13 cellular contexts compared by ENCODE assay signal in genomic region chr1:107246775-107247345, GRCh38.
DNase-seq lines count a peak whose midpoint lies in the region; ATAC-seq and TF ChIP-seq lines count a peak whose summit lies in the region.
"Had no signal": no experiment of that assay in that cellular context is flagged by ENCODE, and none has a peak within 500 bp of the region (broad histone marks: within the 10 kb centered on the region; RNA-seq: fewer than 3 reads in every experiment).

No MANE protein-coding gene starts in this region.

- no peak overlapping the region for H3K4me2 ChIP-seq in PC-3 (ENCODE audit: low read length)

- no TSS peak for BruUV-seq in PC-3 (replicated peaks; lab: Mats Ljungman, UMichigan)

- H3K4me3 ChIP-seq in epithelial cell of esophagus (ENCODE audit: low read length) (no peak overlapping the region), PC-3 (ENCODE audit: low read length) (no peak overlapping the region), vagina (no peak overlapping the region)
- H3K4me3 ChIP-seq: SJSA1 had no signal

- H2AFZ ChIP-seq in PC-3 (ENCODE audit: low read length) = no peak overlapping the region

- no peaks in the 10 kb centered on the region for H3K79me2 ChIP-seq in PC-3 (ENCODE audit: low read length)

- no peaks in the 10 kb centered on the region for H4K20me1 ChIP-seq in PC-3 (ENCODE audit: low read length)

- TF ChIP-seq CTCF in epithelial cell of esophagus (IDR thresholded peaks at IDR 0.05; ENCODE audit: insufficient read depth, low read depth, low read length, missing control alignments) = no peak
- TF ChIP-seq CTCF in PC-3 (conservative IDR thresholded peaks at IDR 0.05; ENCODE audit: low read depth, low read length) = no peak
- TF ChIP-seq CTCF in vagina (IDR thresholded peaks at IDR 0.05) = no peak

- H3F3A ChIP-seq in PC-3 (ENCODE audit: low read length, unreplicated experiment) = no peaks in the 10 kb centered on the region

- H3K4me1 ChIP-seq in PC-3 (ENCODE audit: insufficient read depth, low read length) = peaks cover 23% of the 10 kb centered on the region
- no peaks in the 10 kb centered on the region for H3K4me1 ChIP-seq in vagina
- H3K4me1 ChIP-seq: SJSA1 had no signal

- H3K36me3 ChIP-seq in PC-3 (ENCODE audit: low read depth, low read length) (no peaks in the 10 kb centered on the region), vagina (no peaks in the 10 kb centered on the region)
- H3K36me3 ChIP-seq: SJSA1 had no signal

- intact Hi-C loops in PC-3 (cut with micrococcal nuclease) (no loop called here), vagina (cut with DNase I) (no loop called here)

- H3K27me3 ChIP-seq in PC-3 (ENCODE audit: low read length) (no peaks in the 10 kb centered on the region), vagina (no peaks in the 10 kb centered on the region)
- H3K27me3 ChIP-seq: SJSA1 had no signal

- DNase-seq in epithelial cell of esophagus (ENCODE audit: low read depth) (peak; percentile 26), DMS79 treated with DMSO at 0.1 percent for 48 hours (lab: John Stamatoyannopoulos, UW) (no peak), AG20443 (ENCODE audit: low spot score) (no peak), PC-3 (no peak), vagina (ENCODE audit: extremely low spot score in 2 of 2) (no peak)
- DNase-seq: IMR-90, mesenchymal stem cell, NCI-H1436, posterior cingulate gyrus had no signal

- TF ChIP-seq POLR2A in vagina (IDR thresholded peaks at IDR 0.05) = no peak

- no peak overlapping the region for H3K9ac ChIP-seq in PC-3 (ENCODE audit: low read length)

- POLR2A ChIA-PET in PC-3 (lab: Charles Lee; ENCODE audit: unreplicated experiment) = no interaction called here

- H3K9me3 ChIP-seq in PC-3 (ENCODE audit: low read length) (no peaks in the 10 kb centered on the region), vagina (no peaks in the 10 kb centered on the region)
- H3K9me3 ChIP-seq: SJSA1 had no signal

- CTCF ChIA-PET in PC-3 (lab: Charles Lee) = no interaction called here

- ATAC-seq in GM18502 (IDR thresholded peaks at IDR 0.05; ENCODE audit: poor library complexity, unreplicated experiment) (peak; percentile 45), GM21390 (IDR thresholded peaks at IDR 0.05; ENCODE audit: unreplicated experiment) (peak; percentile 58), HG03342 (IDR thresholded peaks at IDR 0.05; ENCODE audit: unreplicated experiment) (peak; percentile 52), PC-3 (no peak)

- no peak overlapping the region for H3K27ac ChIP-seq in PC-3 (ENCODE audit: low read length)
- H3K27ac ChIP-seq in vagina = no peak overlapping the region
- H3K27ac ChIP-seq: SJSA1 had no signal

- no peaks in the 10 kb centered on the region for H3K9me2 ChIP-seq in PC-3 (replicated peaks; ENCODE audit: low read length)
